Comparison of ENCODE assay signal across 8 cellular contexts in genomic region chr1:16204634-16205332, GRCh38. TPM values are rescaled to one million over a fixed set of nuclear protein-coding genes. Genes with fewer than 3 reads are reported as not detected.
A peak's percentile ranks its signal among the peaks of the same experiment; 100 is the strongest.
DNase-seq lines count a peak whose midpoint lies in the region; ATAC-seq and TF ChIP-seq lines count a peak whose summit lies in the region.

No MANE protein-coding gene starts in this region.

- H3K4me1 Mint-ChIP-seq in endodermal cell = peaks cover 4% of the 10 kb centered on the region

- H3K9me3 ChIP-seq in endodermal cell (ENCODE audit: control insufficient read depth, low read length) = no peaks in the 10 kb centered on the region

- H3K9me3 Mint-ChIP-seq in endodermal cell = no peaks in the 10 kb centered on the region

- no peak overlapping the region for H3K4me3 ChIP-seq in endodermal cell (ENCODE audit: low read length)

- no peaks in the 10 kb centered on the region for H3K36me3 ChIP-seq in endodermal cell (ENCODE audit: control insufficient read depth, insufficient read depth, low read length)

- no peaks in the 10 kb centered on the region for H3K36me3 Mint-ChIP-seq in endodermal cell (ENCODE audit: low read depth)

- in situ Hi-C loops in SK-MEL-5 (cut with HindIII; ENCODE audit: low pct_unique_long_range_greater_than_20kb, low sequenced_read_pairs) = no loop called here

- H3K4me3 Mint-ChIP-seq in endodermal cell = no peak overlapping the region

- 82 to 84% methylated on average over 8 to 12 of the region's 12 CpGs for WGBS in endodermal cell (ENCODE audit: insufficient coverage in 1 of 2, insufficient read length in 1 of 2), 2 experiments

- no peaks in the 10 kb centered on the region for H3K4me1 ChIP-seq in endodermal cell (ENCODE audit: control insufficient read depth, insufficient read depth, low read length)

- TF ChIP-seq CTCF in endodermal cell (conservative IDR thresholded peaks at IDR 0.05) = peak; percentile 72

- peak; percentile 52 for DNase-seq in stimulated activated CD4-positive, alpha-beta T cell treated with anti-CD3 and anti-CD28 coated beads, Interleukin-15, amount 100 ng/mL, for 24 hours
- no peak for DNase-seq in stimulated activated CD4-positive, alpha-beta T cell treated with anti-CD3 and anti-CD28 coated beads, Interleukin-12 subunit alpha, Interleukin-12 subunit beta, amount 100 ng/mL, for 4 hours
- DNase-seq in SK-MEL-5 (ENCODE audit: low read depth, low spot score) (peak; percentile 32), endodermal cell (peak; percentile 88), A172 (ENCODE audit: low spot score) (no peak)
- peak; percentile 19 for DNase-seq in stimulated activated CD8-positive, alpha-beta memory T cell treated with anti-CD3 and anti-CD28 coated beads, Interleukin-4, amount 100 ng/mL, for 24 hours (ENCODE audit: low read depth)

- no peak overlapping the region for H3K27ac ChIP-seq in endodermal cell (ENCODE audit: low read depth, low read length)

- peaks cover 6% of the 10 kb centered on the region for H3K27me3 ChIP-seq in endodermal cell (ENCODE audit: control insufficient read depth, insufficient read depth, low read length, poor library complexity, severe bottlenecking)

- ATAC-seq in HG03175 (IDR thresholded peaks at IDR 0.05; ENCODE audit: unreplicated experiment) (no peak), GM21528 (IDR thresholded peaks at IDR 0.05; ENCODE audit: low FRiP score, unreplicated experiment) (no peak)

- peaks cover 4% of the 10 kb centered on the region for H3K27me3 Mint-ChIP-seq in endodermal cell (ENCODE audit: insufficient read depth)

- no peak overlapping the region for H3K9ac ChIP-seq in endodermal cell (ENCODE audit: extremely low read depth, low read length, poor library complexity, severe bottlenecking)

- H3K27ac Mint-ChIP-seq in endodermal cell = no peak overlapping the region

RNA-seq across cellular contexts. Expression of gene ARHGEF19, which starts 7.7 kb away (rescaled TPM):
- 1.6 and 2.6 TPM in 2 replicates for total RNA-seq in SK-MEL-5 (2014; rRNA removed; shearing (Covaris generic))
- 7.2 and 9.9 TPM in 2 replicates for polyA plus RNA-seq in SK-MEL-5 (2015; cell fraction: cytosol; rRNA removed)
- polyA plus RNA-seq in SK-MEL-5 (2015; cell fraction: nucleus; rRNA removed) = 11.4 and 22.0 TPM in 2 replicates
- 10 to 100 TPM; 14.8 to 17.5 TPM for total RNA-seq in endodermal cell
- polyA plus RNA-seq in endodermal cell (2013, experiment 1 of 2) = 10.2 TPM
- 10.8 TPM for polyA plus RNA-seq in endodermal cell (2013, experiment 2 of 2)
- total RNA-seq in A172 (2014; rRNA removed; shearing (Covaris generic)) = 0.50 and 1.1 TPM in 2 replicates

RNA-seq across cellular contexts. Expression of gene CPLANE2, which starts 32.2 kb away (rescaled TPM):
- total RNA-seq in SK-MEL-5 (2014; rRNA removed; shearing (Covaris generic)) = 4.9 and 7.1 TPM in 2 replicates
- 5.9 and 11.8 TPM in 2 replicates for polyA plus RNA-seq in SK-MEL-5 (2015; cell fraction: cytosol; rRNA removed)
- 6.1 and 12.5 TPM in 2 replicates for polyA plus RNA-seq in SK-MEL-5 (2015; cell fraction: nucleus; rRNA removed)
- 10 to 100 TPM in 1 of 2 donors, 1 to 10 TPM in 1; 9.6 to 10.3 TPM for total RNA-seq in endodermal cell
- polyA plus RNA-seq in endodermal cell (2013, experiment 1 of 2) = 7.5 TPM
- 6.0 TPM for polyA plus RNA-seq in endodermal cell (2013, experiment 2 of 2)
- total RNA-seq in A172 (2014; rRNA removed; shearing (Covaris generic)) = 2.5 and 5.5 TPM in 2 replicates

RNA-seq across cellular contexts. Expression of gene EPHA2, which starts 48.9 kb away (rescaled TPM):
- 2.5 and 5.0 TPM in 2 replicates for total RNA-seq in SK-MEL-5 (2014; rRNA removed; shearing (Covaris generic))
- polyA plus RNA-seq in SK-MEL-5 (2015; cell fraction: cytosol; rRNA removed) = 9.0 and 11.4 TPM in 2 replicates
- 7.4 and 16.9 TPM in 2 replicates for polyA plus RNA-seq in SK-MEL-5 (2015; cell fraction: nucleus; rRNA removed)
- total RNA-seq in endodermal cell = 10 to 100 TPM; 56.5 to 64.3 TPM
- polyA plus RNA-seq in endodermal cell (2013, experiment 1 of 2) = 56.0 TPM
- 56.3 TPM for polyA plus RNA-seq in endodermal cell (2013, experiment 2 of 2)
- 54.3 and 78.1 TPM in 2 replicates for total RNA-seq in A172 (2014; rRNA removed; shearing (Covaris generic))

Comparison
In these comparisons a context has a peak if more than half of its experiments do, and no peak if none do; other contexts are left out.
1. DNase-seq: peak in stimulated activated CD4-positive, alpha-beta T cell treated with anti-CD3 and anti-CD28 coated beads, Interleukin-15, amount 100 ng/mL, for 24 hours (single experiment), SK-MEL-5 (single experiment), endodermal cell (single experiment) and stimulated activated CD8-positive, alpha-beta memory T cell treated with anti-CD3 and anti-CD28 coated beads, Interleukin-4, amount 100 ng/mL, for 24 hours (single experiment); none in stimulated activated CD4-positive, alpha-beta T cell treated with anti-CD3 and anti-CD28 coated beads, Interleukin-12 subunit alpha, Interleukin-12 subunit beta, amount 100 ng/mL, for 4 hours (single experiment) and A172 (single experiment).